17 cellular contexts compared by ENCODE assay signal in genomic region chr6:158903801-158904200, GRCh38.
A peak's percentile ranks its signal among the peaks of the same experiment; 100 is the strongest.
DNase-seq lines count a peak whose midpoint lies in the region; ATAC-seq, FAIRE-seq and TF ChIP-seq lines count a peak whose summit lies in the region.
"Had no signal": no experiment of that assay in that cellular context is flagged by ENCODE, and none has a peak within 500 bp of the region (broad histone marks: within the 10 kb centered on the region; RNA-seq: fewer than 3 reads in every experiment).

No MANE protein-coding gene starts in this region.

- H4K20me1 ChIP-seq in H1 (replicated peaks in 1 of 2; ENCODE audit: control insufficient read depth in 1 of 2, insufficient read depth in 2 of 2, low read length in 2 of 2) = no peaks in the 10 kb centered on the region
- H4K20me1 ChIP-seq: BLaER1 had no signal

- DNase-seq in G401 (ENCODE audit: low spot score) (peak; percentile 50), NCI-H82 treated with DMSO at 0.1 percent for 48 hours (lab: John Stamatoyannopoulos, UW; ENCODE audit: unreplicated experiment) (peak; percentile 79), bronchial epithelial cell (ENCODE audit: low read depth) (no peak), H1 (ENCODE audit: low read depth in 1 of 2, low spot score in 2 of 2) (no peak), NCI-H69 (lab: John Stamatoyannopoulos, UW) (no peak), UCSD-AML1 (lab: John Stamatoyannopoulos, UW; ENCODE audit: unreplicated experiment) (no peak), NCI-H2029 (lab: John Stamatoyannopoulos, UW) (no peak)
- DNase-seq: 8988T; CD4-positive, alpha-beta memory T cell; DMS153; DMS79; GF-D8; GOT3 had no signal

- CTCF ChIA-PET in H1 (lab: Charles Lee; ENCODE audit: partially characterized antibody) = interaction anchor here (0.7 to 1.4 kb wide), 2 partner anchors 9 to 96 kb away, joined by 3 to 4 read pairs; no protein-coding TSS in a partner anchor

- H3K36me3 ChIP-seq in bronchial epithelial cell (ENCODE audit: control insufficient read depth, insufficient read depth, low read length) = no peaks in the 10 kb centered on the region
- no peaks in the 10 kb centered on the region; a peak in 3 of 8 replicates for H3K36me3 ChIP-seq in H1 (ENCODE audit: control insufficient read depth in 2 of 4, insufficient read depth in 4 of 4, low read length in 3 of 4)
- H3K36me3 ChIP-seq: BLaER1, HAP-1 had no signal

- no peak overlapping the region for H4K91ac ChIP-seq in H1 (replicated peaks; ENCODE audit: insufficient read length, low read length)

- no peak overlapping the region for H4K8ac ChIP-seq in H1 (ENCODE audit: extremely low read depth, insufficient read depth, low read length)

- H3K27ac ChIP-seq in H1 (ENCODE audit: low read depth, low read length) = no peak overlapping the region
- H3K27ac ChIP-seq: BLaER1, HL-60 had no signal

- H3K56ac ChIP-seq in H1 (replicated peaks; ENCODE audit: insufficient read length, low read depth, low read length) = no peak overlapping the region

- 0 out of 2 replicates have a peak overlapping the region, but pooled peaks have one; percentile 8 for H2BK20ac ChIP-seq in H1 (ENCODE audit: low read length)

- no peak for TF ChIP-seq RAD21 in H1 (IDR thresholded peaks at IDR 0.05 in 1 of 2, conservative IDR thresholded peaks at IDR 0.05 in 1 of 2; ENCODE audit: low read depth in 2 of 2, low read length in 2 of 2)

- H3K4ac ChIP-seq in H1 (replicated peaks; ENCODE audit: insufficient read length, low read depth, low read length) = peak overlapping the region; percentile 81

- H4K5ac ChIP-seq in H1 (ENCODE audit: insufficient read length, low read depth, low read length) = no peak overlapping the region

- no peak overlapping the region for H3K9ac ChIP-seq in H1 (replicated peaks in 1 of 4; ENCODE audit: extremely low read depth in 1 of 4, low read depth in 3 of 4, low read length in 3 of 4)
- H3K9ac ChIP-seq: BLaER1 had no signal

- H3K14ac ChIP-seq in H1 (ENCODE audit: insufficient read length) = no peak overlapping the region

- peak; percentile 60 for FAIRE-seq in bronchial epithelial cell (lab: Jason Lieb, UNC)
- FAIRE-seq in H1 (lab: Jason Lieb, UNC) = no peak

- peak overlapping the region; percentile 57; the same call in 1 of the 2 replicates for H3K18ac ChIP-seq in H1 (ENCODE audit: extremely low read depth, low read length)

- no peaks in the 10 kb centered on the region for H3K79me2 ChIP-seq in H1 (ENCODE audit: control insufficient read depth in 1 of 2, insufficient read depth in 2 of 2, low read length in 2 of 2)

- no peak for TF ChIP-seq POLR2A in H1 (IDR thresholded peaks at IDR 0.05; ENCODE audit: control extremely low read depth in 1 of 2, low read depth in 2 of 2, low read length in 2 of 2)

- H3K27me3 ChIP-seq in bronchial epithelial cell (ENCODE audit: control insufficient read depth, insufficient read depth, low read length) (no peaks in the 10 kb centered on the region), H1 (replicated peaks in 1 of 4; ENCODE audit: control insufficient read depth in 3 of 4, extremely low read depth in 1 of 4, insufficient read depth in 3 of 4, low read length in 3 of 4) (no peaks in the 10 kb centered on the region)
- H3K27me3 ChIP-seq: BLaER1 had no signal

- H3K4me3 ChIP-seq in bronchial epithelial cell (ENCODE audit: low read depth, low read length) = no peak overlapping the region
- H3K4me3 ChIP-seq in H1 (ENCODE audit: extremely low read depth in 1 of 4, insufficient read depth in 2 of 4, low read depth in 3 of 4, low read length in 4 of 4) = no peak overlapping the region
- H3K4me3 ChIP-seq: BLaER1, HAP-1 had no signal

- H3K23me2 ChIP-seq in H1 (ENCODE audit: low read depth, low read length) = no peaks in the 10 kb centered on the region

- no peak for ATAC-seq in esophagus mucosa

- H2BK5ac ChIP-seq in H1 (ENCODE audit: low read depth, low read length) = no peak overlapping the region

- TF ChIP-seq CTCF in bronchial epithelial cell (IDR thresholded peaks at IDR 0.05; ENCODE audit: insufficient read depth, low read length, severe bottlenecking) = no peak
- TF ChIP-seq CTCF in H1 (IDR thresholded peaks at IDR 0.05; ENCODE audit: control extremely low read depth in 1 of 3, insufficient read depth in 1 of 3, low read depth in 1 of 3, low read length in 3 of 3) = no peak

- H2AFZ ChIP-seq in H1 (ENCODE audit: low read length) = no peak overlapping the region

- POLR2A ChIA-PET in H1 (lab: Charles Lee; ENCODE audit: partially characterized antibody) = interaction anchor here (1.3 to 1.7 kb wide), 4 partner anchors 9 to 100 kb away, joined by 3 to 4 read pairs (median 4); no protein-coding TSS in a partner anchor

- H2BK15ac ChIP-seq in H1 (ENCODE audit: low read length) = no peak overlapping the region

- H3K23ac ChIP-seq in H1 (ENCODE audit: insufficient read length) = no peak overlapping the region

- no peak overlapping the region for H3K4me2 ChIP-seq in H1 (ENCODE audit: insufficient read depth in 1 of 2, low read depth in 2 of 2, low read length in 2 of 2)
- H3K4me2 ChIP-seq: BLaER1 had no signal

- H3K9me3 ChIP-seq in H1 (ENCODE audit: insufficient read depth in 2 of 2, low read depth in 1 of 2, low read length in 1 of 2) = peaks cover 4 to 21% of the 10 kb centered on the region in 2 experiments

- peaks cover 0 to 8% (median 0%) of the 10 kb centered on the region in 4 experiments; a peak in 1 of 7 replicates for H3K4me1 ChIP-seq in H1 (replicated peaks in 1 of 4; ENCODE audit: control insufficient read depth in 3 of 4, insufficient read depth in 4 of 4, low read length in 3 of 4)
- H3K4me1 ChIP-seq: BLaER1 had no signal

- 0 out of 2 replicates have a peak overlapping the region, but pooled peaks have one; percentile 41 for H2BK12ac ChIP-seq in H1 (ENCODE audit: low read depth, low read length)

- in situ Hi-C loops in G401 (cut with HindIII; ENCODE audit: low sequenced_read_pairs) = no loop called here

- peak overlapping the region; percentile 35 for H2BK120ac ChIP-seq in H1 (replicated peaks; ENCODE audit: low read depth, low read length)

- no peaks in the 10 kb centered on the region for H3K79me1 ChIP-seq in H1 (ENCODE audit: low read depth, low read length)

- TF ChIP-seq EP300 in H1 (IDR thresholded peaks at IDR 0.05; ENCODE audit: borderline replicate concordance in 1 of 2, low read depth in 2 of 2, low read length in 2 of 2) = no peak

- 86% methylated on average over 2 of the region's 2 CpGs; no CpG with 5 or more reads in 1 of the 2 experiments for WGBS in H1 (ENCODE audit: extremely low coverage in 1 of 2, insufficient coverage in 1 of 2, insufficient read length in 1 of 2, insufficient replicate concordance in 2 of 2, low coverage in 1 of 2, low lambda C conversion rate in 2 of 2, missing lambda C conversion rate in 1 of 2), 2 experiments

- H2AK5ac ChIP-seq in H1 (ENCODE audit: low read depth, low read length) = no peak overlapping the region

TF ChIP-seq in H1, 55 proteins besides CTCF, POLR2A, EP300 and RAD21:
- TF ChIP-seq SUZ12 (IDR thresholded peaks at IDR 0.05; ENCODE audit: low read length) (no peak), CBX8 (IDR thresholded peaks at IDR 0.05; ENCODE audit: borderline replicate concordance, low read depth, low read length) (no peak), SRF (IDR thresholded peaks at IDR 0.05; ENCODE audit: low read depth, low read length) (no peak), RXRA (IDR thresholded peaks at IDR 0.05; ENCODE audit: insufficient read depth, low read depth, low read length) (no peak), ZNF274 (IDR thresholded peaks at IDR 0.05; ENCODE audit: borderline replicate concordance, extremely low read depth, low read length) (no peak), CBX5 (IDR thresholded peaks at IDR 0.05; ENCODE audit: low read depth, low read length) (no peak), PHF8 (conservative IDR thresholded peaks at IDR 0.05; ENCODE audit: low read depth, low read length) (no peak)
TF ChIP-seq in H1: peak in this region for 0.

Comparison
In these comparisons a context has a peak if more than half of its experiments do, and no peak if none do; other contexts are left out.
1. DNase-seq: peak in G401 (single experiment) and NCI-H82 treated with DMSO at 0.1 percent for 48 hours (single experiment); none in bronchial epithelial cell (single experiment), H1 (0 of 2), NCI-H69 (single experiment), UCSD-AML1 (single experiment) and NCI-H2029 (single experiment).